In the genomic region with DNA sequence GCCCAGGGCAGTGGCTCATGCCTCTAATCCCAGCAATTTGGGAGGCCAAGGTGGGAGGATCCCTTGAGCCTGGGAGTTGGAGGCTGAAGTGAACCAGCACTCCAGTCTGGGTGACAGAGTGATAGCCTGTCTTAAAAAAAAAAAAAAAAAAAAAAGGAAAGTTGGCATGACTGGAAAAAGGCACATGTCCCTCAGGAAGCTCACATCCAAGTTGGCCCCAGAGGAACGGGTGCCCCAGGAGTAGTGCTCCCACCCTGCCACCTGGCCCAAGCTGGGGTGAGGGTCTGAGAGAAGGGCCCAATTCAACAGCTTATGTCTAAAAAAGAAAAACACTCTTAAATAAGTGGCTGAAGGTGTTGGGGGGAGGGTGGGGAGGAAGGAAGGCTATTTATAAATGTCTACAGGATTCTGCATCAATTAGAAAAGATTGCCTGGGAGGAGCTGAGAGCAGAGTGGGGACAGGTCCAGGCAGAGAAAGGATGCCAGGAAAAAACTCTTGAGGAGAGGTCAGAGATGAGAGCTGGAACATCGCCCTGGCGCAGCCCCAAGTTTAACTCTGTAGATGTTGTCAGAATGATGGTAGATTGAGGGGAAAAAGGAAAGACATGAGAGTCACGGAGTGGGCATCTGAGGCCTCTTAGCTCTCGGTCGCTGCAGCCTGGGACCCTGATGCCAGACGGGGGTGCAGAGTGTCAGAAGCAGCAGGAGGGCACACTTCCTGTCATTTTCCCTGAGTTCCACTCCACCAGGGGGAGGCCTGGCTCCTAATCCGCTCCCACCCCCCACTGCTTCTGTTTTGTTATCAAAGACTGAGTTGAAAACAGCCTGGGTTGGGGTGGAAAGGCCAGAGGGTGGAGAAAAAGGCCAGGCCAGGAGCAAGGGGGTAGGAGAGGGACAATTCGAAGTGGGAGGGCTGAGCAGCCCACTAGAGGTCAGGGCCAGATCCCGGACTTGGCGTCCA, we compare ENCODE assay signal across 10 cellular contexts. TPM values are rescaled to one million over a fixed set of nuclear protein-coding genes. Genes with fewer than 3 reads are reported as not detected.
DNase-seq lines count a peak whose midpoint lies in the region; ATAC-seq and TF ChIP-seq lines count a peak whose summit lies in the region.
"Had no signal": no experiment of that assay in that cellular context is flagged by ENCODE, and none has a peak within 500 bp of the region (broad histone marks: within the 10 kb centered on the region; RNA-seq: fewer than 3 reads in every experiment).

No MANE protein-coding gene starts in this region.

- no peaks in the 10 kb centered on the region for H4K20me1 ChIP-seq in GM23338 (replicated peaks; ENCODE audit: insufficient read depth)

- H3F3A ChIP-seq in GM23338 (replicated peaks; ENCODE audit: low read depth) = no peaks in the 10 kb centered on the region

- H3K27ac Mint-ChIP-seq in GM23338 = no peak overlapping the region
- peak overlapping the region; percentile 18 for H3K27ac Mint-ChIP-seq in activated naive CD8-positive, alpha-beta T cell treated with anti-CD3 and anti-CD28 coated beads for 36 hours

- no peak overlapping the region; the same call in 2 of the 3 replicates for H3K4me3 Mint-ChIP-seq in GM23338
- H3K4me3 Mint-ChIP-seq in activated naive CD8-positive, alpha-beta T cell treated with anti-CD3 and anti-CD28 coated beads for 36 hours = no peak overlapping the region

- DNase-seq in GM23338 (ENCODE audit: low spot score) (no peak), heart right ventricle (peak; percentile 84), GM03348 (ENCODE audit: low spot score) (no peak), kidney glomerular epithelial cell (lab: John Stamatoyannopoulos, UW) (no peak), DMS53 (lab: John Stamatoyannopoulos, UW) (no peak)
- DNase-seq in activated naive CD8-positive, alpha-beta T cell treated with anti-CD3 and anti-CD28 coated beads for 36 hours = no peak

- H3K4me3 ChIP-seq in GM23338 = no peak overlapping the region
- peak overlapping the region in 2 of 10 donors; percentile 8 to 12 for H3K4me3 ChIP-seq in heart right ventricle
- H3K4me3 ChIP-seq in rectal smooth muscle tissue (ENCODE audit: low read length) = no peak overlapping the region

- WGBS in heart right ventricle, 2 donors = 11 to 14% methylated on average over 11 of the region's 11 CpGs

- H3K27me3 ChIP-seq in GM23338 (ENCODE audit: insufficient read depth) (0 out of 2 replicates have a peak, but pooled peaks cover 3% of the 10 kb centered on the region), heart right ventricle (no peaks in the 10 kb centered on the region), rectal smooth muscle tissue (ENCODE audit: control insufficient read depth, insufficient read depth, low read length) (no peaks in the 10 kb centered on the region)

- H3K9me3 ChIP-seq in heart right ventricle = no peaks in the 10 kb centered on the region

- H3K27ac ChIP-seq in GM23338 (ENCODE audit: low read depth) (no peak overlapping the region), heart right ventricle (peak overlapping the region; percentile 59 to 89 (median 76)), rectal smooth muscle tissue (ENCODE audit: low read depth, low read length) (peak overlapping the region; percentile 26)

- TF ChIP-seq CTCF in GM23338 (conservative IDR thresholded peaks at IDR 0.05; ENCODE audit: low read depth in 2 of 2) (peak; percentile 14 to 26; a peak in 3 of 4 replicates), heart right ventricle (IDR thresholded peaks at IDR 0.05) (peak in 6 of 9 donors; percentile 12 to 53 (median 28))

- H3K4me1 ChIP-seq in GM23338 (ENCODE audit: insufficient read depth) (peaks cover 23% of the 10 kb centered on the region), heart right ventricle (peaks cover 51 to 79% (median 66%) of the 10 kb centered on the region in 9 donors), rectal smooth muscle tissue (ENCODE audit: control insufficient read depth, insufficient read depth, low read length) (peaks cover 18% of the 10 kb centered on the region)

- H3K4me2 ChIP-seq in GM23338 = peak overlapping the region; percentile 32; the same call in 1 of the 2 replicates

- intact Hi-C loops in heart right ventricle (cut with DNase I) = loop anchor here in 3 of 10 donors (1.0 to 10.0 kb wide), 4 partner anchors 8 to 223 kb away; partner anchors contain the start of genes MYG1 (in 1 of the 3) and PFDN5 (in 1 of the 3)

- no peaks in the 10 kb centered on the region for H3K9me3 Mint-ChIP-seq in GM23338
- no peaks in the 10 kb centered on the region for H3K9me3 Mint-ChIP-seq in activated naive CD8-positive, alpha-beta T cell treated with anti-CD3 and anti-CD28 coated beads for 36 hours

- H3K79me2 ChIP-seq in GM23338 (replicated peaks; ENCODE audit: insufficient read depth) = no peaks in the 10 kb centered on the region

- H3K36me3 ChIP-seq in GM23338 (ENCODE audit: insufficient read depth) = no peaks in the 10 kb centered on the region
- H3K36me3 ChIP-seq in heart right ventricle = peaks cover 0 to 81% (median 23%) of the 10 kb centered on the region in 9 donors
- peaks cover 27% of the 10 kb centered on the region for H3K36me3 ChIP-seq in rectal smooth muscle tissue (ENCODE audit: control insufficient read depth, insufficient read depth, low read length)

- H3K27me3 Mint-ChIP-seq in GM23338 (ENCODE audit: insufficient read depth, low read depth, poor library complexity) = peaks cover 18% of the 10 kb centered on the region
- no peaks in the 10 kb centered on the region for H3K27me3 Mint-ChIP-seq in activated naive CD8-positive, alpha-beta T cell treated with anti-CD3 and anti-CD28 coated beads for 36 hours

- peak; percentile 19 for ATAC-seq in GM23338
- ATAC-seq in heart right ventricle = peak; percentile 64 to 82 (median 67)
- no peak for ATAC-seq in HG02798 (IDR thresholded peaks at IDR 0.05; ENCODE audit: poor library complexity, unreplicated experiment)

- no peak overlapping the region for H3K9ac ChIP-seq in rectal smooth muscle tissue (ENCODE audit: low read length)

- H3K4me1 Mint-ChIP-seq in GM23338 = peaks cover 48% of the 10 kb centered on the region
- peaks cover 14% of the 10 kb centered on the region for H3K4me1 Mint-ChIP-seq in activated naive CD8-positive, alpha-beta T cell treated with anti-CD3 and anti-CD28 coated beads for 36 hours

- no peak overlapping the region for H2AFZ ChIP-seq in GM23338

- no peaks in the 10 kb centered on the region for H3K9me2 ChIP-seq in GM23338 (ENCODE audit: insufficient read depth)

- H3K36me3 Mint-ChIP-seq in GM23338 (ENCODE audit: low read depth) = peaks cover 11% of the 10 kb centered on the region
- peaks cover 11% of the 10 kb centered on the region for H3K36me3 Mint-ChIP-seq in activated naive CD8-positive, alpha-beta T cell treated with anti-CD3 and anti-CD28 coated beads for 36 hours

RNA-seq across cellular contexts. Expression of gene SPRYD3, which starts 7.3 kb away (rescaled TPM):
- total RNA-seq in GM23338 (2014; rRNA removed; shearing (Covaris generic)) = 4.7 and 5.4 TPM in 2 replicates
- polyA plus RNA-seq in GM23338 (2016; fragmentation: Nextera tagmentation; extraction: Ambion mirVana) (3.4 and 4.3 TPM in 2 replicates), heart right ventricle (10 to 100 TPM; 20.5 to 63.9 TPM)
- total RNA-seq in activated naive CD8-positive, alpha-beta T cell treated with anti-CD3 and anti-CD28 coated beads for 36 hours = 10 to 100 TPM; 23.5 to 25.7 TPM
- total RNA-seq in heart right ventricle = 10 to 100 TPM; 40.9 to 63.0 (median 47.4) TPM

RNA-seq across cellular contexts. Expression of gene TNS2, which starts 22.0 kb away (rescaled TPM):
- 5.7 and 6.9 TPM in 2 replicates for total RNA-seq in GM23338 (2014; rRNA removed; shearing (Covaris generic))
- polyA plus RNA-seq in GM23338 (2016; fragmentation: Nextera tagmentation; extraction: Ambion mirVana) = 1.5 and 1.8 TPM in 2 replicates
- total RNA-seq in activated naive CD8-positive, alpha-beta T cell treated with anti-CD3 and anti-CD28 coated beads for 36 hours = 1 to 10 TPM; 1.5 to 2.6 TPM
- total RNA-seq in heart right ventricle = 100 to 1,000 TPM in 3 of 10 donors, 10 to 100 TPM in 7; 60.6 to 139 (median 77.1) TPM
- polyA plus RNA-seq in heart right ventricle = 100 to 1,000 TPM in 1 of 2 donors, 10 to 100 TPM in 1; 68.1 to 364 TPM

RNA-seq across cellular contexts. Expression of gene IGFBP6, which starts 25.6 kb away (rescaled TPM):
- 14.1 and 16.6 TPM in 2 replicates for total RNA-seq in GM23338 (2014; rRNA removed; shearing (Covaris generic))
- polyA plus RNA-seq in GM23338 (2016; fragmentation: Nextera tagmentation; extraction: Ambion mirVana) = 14.7 and 17.6 TPM in 2 replicates
- total RNA-seq in activated naive CD8-positive, alpha-beta T cell treated with anti-CD3 and anti-CD28 coated beads for 36 hours = 1 to 10 TPM; 1.9 to 2.2 TPM
- total RNA-seq in heart right ventricle = 10 to 100 TPM; 27.0 to 75.6 (median 37.7) TPM
- polyA plus RNA-seq in heart right ventricle = 100 to 1,000 TPM in 1 of 2 donors, 10 to 100 TPM in 1; 61.5 to 182 TPM

RNA-seq across cellular contexts. Expression of gene SOAT2, which starts 31.4 kb away (rescaled TPM):
- total RNA-seq in GM23338 (2014; rRNA removed; shearing (Covaris generic)) = not detected in 2 replicates
- polyA plus RNA-seq in GM23338 (2016; fragmentation: Nextera tagmentation; extraction: Ambion mirVana) (not detected in 2 replicates), heart right ventricle (under 1 TPM in 1 of 2 donors, not detected in 1; 0.03 TPM)
- total RNA-seq in activated naive CD8-positive, alpha-beta T cell treated with anti-CD3 and anti-CD28 coated beads for 36 hours = 1 to 10 TPM; 3.1 to 3.8 TPM
- total RNA-seq in heart right ventricle = not detected
- total RNA-seq: kidney epithelial cell, urinary bladder had no signal

Comparison
In these comparisons a context has a peak if more than half of its experiments do, and no peak if none do; other contexts are left out.
1. DNase-seq: peak in heart right ventricle (2 of 2); none in GM23338 (single experiment), activated naive CD8-positive, alpha-beta T cell treated with anti-CD3 and anti-CD28 coated beads for 36 hours (single experiment), GM03348 (single experiment), kidney glomerular epithelial cell (single experiment) and DMS53 (single experiment).